Comparison of ENCODE assay signal across 9 cellular contexts in the genomic region with DNA sequence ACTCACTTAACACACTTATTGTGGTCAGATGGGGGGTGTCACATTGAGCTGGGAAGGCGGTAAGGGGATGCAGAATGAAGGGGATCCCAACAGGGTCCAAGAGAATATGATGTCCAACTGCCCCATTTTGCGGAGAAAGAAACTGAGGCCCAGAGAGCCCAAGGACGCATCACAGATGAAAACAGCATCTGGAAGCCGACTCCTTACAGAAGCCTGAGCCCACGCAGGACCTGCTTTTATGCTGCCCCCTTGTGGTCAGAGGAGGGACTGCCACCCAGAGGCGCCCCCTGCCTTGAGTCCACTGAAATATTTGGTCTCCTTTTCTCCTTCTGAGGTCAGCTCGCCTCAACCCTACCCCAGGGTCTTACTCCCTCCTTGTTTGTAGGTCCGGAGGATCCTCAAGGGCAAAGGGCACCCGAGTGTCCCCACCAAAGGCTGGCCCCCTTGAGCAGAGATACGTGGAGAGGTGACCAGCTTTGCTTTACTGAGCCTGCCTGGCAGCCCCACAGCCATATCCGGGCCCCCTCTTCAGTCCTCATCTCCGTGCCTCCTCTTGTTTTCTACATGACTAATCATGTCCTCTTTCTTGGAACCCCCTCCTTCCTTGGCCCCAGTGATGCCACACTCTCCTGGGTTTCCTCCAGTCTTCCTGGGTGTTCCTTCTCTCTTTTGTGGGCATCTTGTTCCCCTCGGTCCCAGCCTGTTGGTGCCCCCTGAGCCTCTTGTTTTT. TPM values are rescaled to one million over a fixed set of nuclear protein-coding genes. Genes with fewer than 3 reads are reported as not detected.
DNase-seq lines count a peak whose midpoint lies in the region; ATAC-seq and TF ChIP-seq lines count a peak whose summit lies in the region.
"Had no signal": no experiment of that assay in that cellular context is flagged by ENCODE, and none has a peak within 500 bp of the region (broad histone marks: within the 10 kb centered on the region; RNA-seq: fewer than 3 reads in every experiment).

No MANE protein-coding gene starts in this region.

- H3K27ac ChIP-seq in DOHH2 (ENCODE audit: low read depth, low read length), result no peak overlapping the region
- H3K27ac ChIP-seq in PC-9, result no peak overlapping the region
- H3K27ac ChIP-seq in testis, result no peak overlapping the region

- 36 to 49% methylated on average over 13 of the region's 13 CpGs for WGBS in testis, 2 donors

- ATAC-seq in HG03460 (IDR thresholded peaks at IDR 0.05; ENCODE audit: unreplicated experiment), result peak; percentile 53
- peak; percentile 57 to 58 for ATAC-seq in activated T-cell treated with anti-CD3 and anti-CD28 coated beads, Interleukin-2, amount 50 U/mL, for 72 hours (replicated peaks in 1 of 2)
- no peak for ATAC-seq in omental fat pad (ENCODE audit: low FRiP score)
- ATAC-seq in HG02759 (IDR thresholded peaks at IDR 0.05; ENCODE audit: unreplicated experiment), result no peak

- peaks cover 0 to 2% of the 10 kb centered on the region in 2 donors for H3K36me3 Mint-ChIP-seq in activated T-cell treated with anti-CD3 and anti-CD28 coated beads, Interleukin-2, amount 50 U/mL, for 72 hours (ENCODE audit: insufficient read depth in 2 of 2)

- H3K9me3 ChIP-seq in DOHH2 (ENCODE audit: control insufficient read depth, insufficient read depth, low read length), result no peaks in the 10 kb centered on the region
- no peaks in the 10 kb centered on the region for H3K9me3 ChIP-seq in PC-9 (ENCODE audit: insufficient read depth, low read depth)
- H3K9me3 ChIP-seq in testis, result no peaks in the 10 kb centered on the region

- no peak overlapping the region for H2AFZ ChIP-seq in PC-9

- intact Hi-C loops in PC-9 (cut with micrococcal nuclease; ENCODE audit: unreplicated experiment), result loop anchor here (1.0 to 5.0 kb wide), 3 partner anchors 24 to 486 kb away; no protein-coding TSS in a partner anchor
- intact Hi-C loops in testis (cut with DNase I; ENCODE audit: low total_unique reads), result no loop called here

- no peaks in the 10 kb centered on the region for H4K20me1 ChIP-seq in DOHH2 (ENCODE audit: control insufficient read depth, insufficient read depth, low read depth, low read length)
- H4K20me1 ChIP-seq in PC-9 (ENCODE audit: insufficient read depth), result no peaks in the 10 kb centered on the region

- BruUV-seq in PC-9 (replicated peaks; lab: Mats Ljungman, UMichigan), result no TSS peak

- H3K9me2 ChIP-seq in DOHH2 (replicated peaks; ENCODE audit: control insufficient read depth, low read length), result no peaks in the 10 kb centered on the region
- H3K9me2 ChIP-seq in PC-9 (ENCODE audit: insufficient read depth), result no peaks in the 10 kb centered on the region

- no peak overlapping the region for H3K4me3 Mint-ChIP-seq in activated T-cell treated with anti-CD3 and anti-CD28 coated beads, Interleukin-2, amount 50 U/mL, for 72 hours
- H3K4me3 Mint-ChIP-seq: dendritic cell treated with granulocyte-macrophage colony-stimulating factor and Interleukin-4, amounts not matched to agents 40 ng/mL and 50 ng/mL, for 4 days had no signal

- H3K4me1 ChIP-seq in DOHH2 (ENCODE audit: control insufficient read depth, low read length) (peaks cover 4% of the 10 kb centered on the region), PC-9 (replicated peaks; ENCODE audit: insufficient read depth) (no peaks in the 10 kb centered on the region), testis (peaks cover 7% of the 10 kb centered on the region)

- H3K79me2 ChIP-seq in DOHH2 (ENCODE audit: control insufficient read depth, low read length), result no peaks in the 10 kb centered on the region
- no peaks in the 10 kb centered on the region for H3K79me2 ChIP-seq in PC-9 (ENCODE audit: low read depth)

- peaks cover 11% of the 10 kb centered on the region for H3K4me1 Mint-ChIP-seq in activated T-cell treated with anti-CD3 and anti-CD28 coated beads, Interleukin-2, amount 50 U/mL, for 72 hours (ENCODE audit: low read depth)

- H3F3A ChIP-seq in DOHH2 (ENCODE audit: control insufficient read depth, insufficient read depth) (no peaks in the 10 kb centered on the region), PC-9 (ENCODE audit: insufficient read depth, low read depth) (no peaks in the 10 kb centered on the region)

- peaks cover 35% of the 10 kb centered on the region for H3K27me3 Mint-ChIP-seq in activated T-cell treated with anti-CD3 and anti-CD28 coated beads, Interleukin-2, amount 50 U/mL, for 72 hours (ENCODE audit: low read depth)

- no peaks in the 10 kb centered on the region for H3K9me3 Mint-ChIP-seq in activated T-cell treated with anti-CD3 and anti-CD28 coated beads, Interleukin-2, amount 50 U/mL, for 72 hours
- H3K9me3 Mint-ChIP-seq: dendritic cell treated with granulocyte-macrophage colony-stimulating factor and Interleukin-4, amounts not matched to agents 40 ng/mL and 50 ng/mL, for 4 days had no signal

- no peak overlapping the region for H3K4me3 ChIP-seq in DOHH2 (ENCODE audit: low read length)
- no peak overlapping the region for H3K4me3 ChIP-seq in PC-9
- H3K4me3 ChIP-seq in testis, result no peak overlapping the region

- DNase-seq in PC-9, result peak; percentile 53 to 73
- DNase-seq in activated T-cell treated with anti-CD3 and anti-CD28 coated beads, Interleukin-2, amount 50 U/mL, for 72 hours, result peak; percentile 73 to 81
- peak; percentile 47 for DNase-seq in fibroblast of the conjunctiva (ENCODE audit: low read depth)
- peak; percentile 76 for DNase-seq in omental fat pad (ENCODE audit: low spot score)
- peak; percentile 87 for DNase-seq in testis

- TF ChIP-seq CTCF in DOHH2 (IDR thresholded peaks at IDR 0.05; ENCODE audit: low read depth, low read length, poor library complexity, severe bottlenecking) (peak; percentile 99), PC-9 (conservative IDR thresholded peaks at IDR 0.05) (peak; percentile 95), omental fat pad (IDR thresholded peaks at IDR 0.05) (peak in 2 of 3 donors; percentile 74 to 76), testis (IDR thresholded peaks at IDR 0.05) (peak; percentile 88 to 96 (median 93))

- H3K27me3 ChIP-seq in DOHH2 (ENCODE audit: control insufficient read depth, low read length) (peaks cover 18% of the 10 kb centered on the region; the same call in 1 of the 2 replicates), PC-9 (ENCODE audit: insufficient read depth, low read depth) (no peaks in the 10 kb centered on the region), testis (no peaks in the 10 kb centered on the region)

- H3K4me2 ChIP-seq in DOHH2 (ENCODE audit: low read length) (0 out of 2 replicates have a peak overlapping the region, but pooled peaks have one; percentile 11), PC-9 (no peak overlapping the region)

- H3K27ac Mint-ChIP-seq in activated T-cell treated with anti-CD3 and anti-CD28 coated beads, Interleukin-2, amount 50 U/mL, for 72 hours, result no peak overlapping the region
- H3K27ac Mint-ChIP-seq: dendritic cell treated with granulocyte-macrophage colony-stimulating factor and Interleukin-4, amounts not matched to agents 40 ng/mL and 50 ng/mL, for 4 days had no signal

- TF ChIP-seq POLR2A in testis (IDR thresholded peaks at IDR 0.05), result no peak

- POLR2A ChIA-PET in PC-9 (lab: Charles Lee; ENCODE audit: unreplicated experiment), result no interaction called here

- H3K36me3 ChIP-seq in DOHH2 (ENCODE audit: control insufficient read depth, low read length), result no peaks in the 10 kb centered on the region
- H3K36me3 ChIP-seq in PC-9 (ENCODE audit: low read depth), result no peaks in the 10 kb centered on the region
- H3K36me3 ChIP-seq in testis (ENCODE audit: low read depth, missing control alignments), result no peaks in the 10 kb centered on the region

- CTCF ChIA-PET in PC-9 (lab: Charles Lee), result interaction anchor here (0.6 to 4.6 kb wide), 4 partner anchors 12 to 189 kb away, joined by 3 to 47 read pairs (median 6); no protein-coding TSS in a partner anchor

RNA-seq across cellular contexts. Expression of gene TTLL11, which starts 30.0 kb away (rescaled TPM):
- 2.0 and 2.3 TPM in 2 replicates for total RNA-seq in PC-9 (2021)
- 1 to 10 TPM; 2.5 to 2.6 TPM for total RNA-seq in activated T-cell treated with anti-CD3 and anti-CD28 coated beads, Interleukin-2, amount 50 U/mL, for 72 hours
- 10 to 100 TPM in 2 of 4 donors, 1 to 10 TPM in 2; 7.0 to 16.0 (median 10.2) TPM for total RNA-seq in omental fat pad
- total RNA-seq in testis, result 10 to 100 TPM; 17.8 to 19.8 TPM
- polyA plus RNA-seq in testis (ENCODE audit: insufficient read depth, low read depth, low replicate concordance), result 36.5 TPM

RNA-seq across cellular contexts. Expression of gene NDUFA8, which starts 36.5 kb away (rescaled TPM):
- 73.4 and 84.6 TPM in 2 replicates for total RNA-seq in PC-9 (2021)
- total RNA-seq in activated T-cell treated with anti-CD3 and anti-CD28 coated beads, Interleukin-2, amount 50 U/mL, for 72 hours, result 10 to 100 TPM; 32.3 to 42.0 TPM
- 10 to 100 TPM; 22.8 to 41.7 (median 30.0) TPM for total RNA-seq in omental fat pad
- total RNA-seq in testis, result 10 to 100 TPM; 59.4 to 62.1 TPM
- 219 TPM for polyA plus RNA-seq in testis (ENCODE audit: insufficient read depth, low read depth, low replicate concordance)

RNA-seq across cellular contexts. Expression of gene MORN5, which starts 36.6 kb away (rescaled TPM):
- total RNA-seq in PC-9 (2021), result not detected in 2 replicates
- not detected for total RNA-seq in activated T-cell treated with anti-CD3 and anti-CD28 coated beads, Interleukin-2, amount 50 U/mL, for 72 hours
- total RNA-seq in omental fat pad, result not detected
- total RNA-seq in testis, result 10 to 100 TPM; 19.2 to 34.7 TPM
- polyA plus RNA-seq in testis (ENCODE audit: insufficient read depth, low read depth, low replicate concordance), result 183 TPM

Comparison
In these comparisons a context has a peak if more than half of its experiments do, and no peak if none do; other contexts are left out.
1. ATAC-seq: peak in HG03460 (single experiment) and activated T-cell treated with anti-CD3 and anti-CD28 coated beads, Interleukin-2, amount 50 U/mL, for 72 hours (2 of 2); none in omental fat pad (single experiment) and HG02759 (single experiment).
2. RNA of gene MORN5, which starts 36.6 kb away (total RNA-seq): 19.2 to 34.7 TPM in testis; not detected in PC-9, not detected in activated T-cell treated with anti-CD3 and anti-CD28 coated beads, Interleukin-2, amount 50 U/mL, for 72 hours and not detected in omental fat pad; every median in the first group is over 10 times any median in the second.
3. Peak in every context shown above with its lines, with median percentiles within 50 percentile points of each other: CTCF ChIP-seq and DNase-seq.